In the genomic region with DNA sequence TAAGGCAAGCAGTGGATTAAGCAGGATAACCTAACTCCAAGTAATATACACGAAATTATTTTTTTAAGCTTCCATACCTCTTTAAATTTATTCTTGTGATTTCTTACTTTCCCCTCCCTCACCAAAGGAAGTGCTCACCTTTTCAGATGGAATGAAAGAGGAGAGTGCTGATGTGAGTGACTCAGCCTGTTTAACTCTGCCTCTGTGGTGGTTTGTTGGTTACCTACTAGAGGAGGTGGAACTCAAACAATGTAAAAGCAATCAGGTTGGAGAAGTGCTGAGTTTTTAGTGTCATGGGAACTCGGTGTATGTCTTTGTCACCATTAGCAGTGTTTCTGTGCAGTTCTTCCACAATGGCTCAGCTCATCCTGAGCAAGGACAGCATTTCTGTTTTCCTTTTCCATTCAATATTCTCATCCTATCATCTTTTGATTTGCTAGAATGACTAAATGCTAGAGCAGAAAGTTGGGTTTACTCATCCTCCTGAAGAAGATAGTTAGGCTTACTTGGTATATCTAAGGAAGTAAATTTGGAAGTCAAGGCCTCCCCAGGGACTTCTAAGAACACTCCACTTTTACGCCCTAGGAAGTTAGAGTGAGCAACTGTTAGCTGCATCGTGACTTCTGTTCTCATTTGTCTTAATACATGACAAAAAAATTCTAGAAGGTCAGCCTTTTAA, we compare ENCODE assay signal across 10 cellular contexts. TPM values are rescaled to one million over a fixed set of nuclear protein-coding genes. Genes with fewer than 3 reads are reported as not detected.
A peak's percentile ranks its signal among the peaks of the same experiment; 100 is the strongest.
DNase-seq lines count a peak whose midpoint lies in the region; ATAC-seq and TF ChIP-seq lines count a peak whose summit lies in the region.
"Had no signal": no experiment of that assay in that cellular context is flagged by ENCODE, and none has a peak within 500 bp of the region (broad histone marks: within the 10 kb centered on the region; RNA-seq: fewer than 3 reads in every experiment).

No MANE protein-coding gene starts in this region.

- H2AFZ ChIP-seq in OCI-LY1 (ENCODE audit: low read length) (no peak overlapping the region), osteoblast (ENCODE audit: low read length) (no peak overlapping the region)

- peak overlapping the region; percentile 12; the same call in 1 of the 2 replicates for H3K4me2 ChIP-seq in OCI-LY1 (ENCODE audit: low read length)
- H3K4me2 ChIP-seq in osteoblast (ENCODE audit: insufficient read depth, low read length), result peak overlapping the region; percentile 5
- H3K4me2 ChIP-seq: A549 had no signal

- H3K9ac ChIP-seq in OCI-LY1 (ENCODE audit: low read length), result no peak overlapping the region

- DNase-seq in activated CD4-positive, CD25-positive, alpha-beta regulatory T cell (lab: John Stamatoyannopoulos, UW), result no peak
- peak; percentile 39 for DNase-seq in central memory CD4-positive, alpha-beta T cell
- DNase-seq in osteoblast (ENCODE audit: insufficient read length, low spot score, missing footprints), result peak; percentile 35
- DNase-seq in stimulated activated naive CD4-positive, alpha-beta T cell treated with Interleukin-2 at 50 U/mL for 16 hours (lab: John Stamatoyannopoulos, UW), result no peak
- DNase-seq in RPMI8226, result no peak
- DNase-seq in DMS 273 treated with DMSO at 0.1 percent for 48 hours (lab: John Stamatoyannopoulos, UW), result no peak
- DNase-seq: erythroblast had no signal

- H3K4me1 ChIP-seq in OCI-LY1 (ENCODE audit: insufficient read depth, low read length, severe bottlenecking) (peaks cover 83% of the 10 kb centered on the region), osteoblast (ENCODE audit: insufficient read depth, low read length) (peaks cover 37% of the 10 kb centered on the region)

- H3K9me3 ChIP-seq in OCI-LY1 (ENCODE audit: low read length), result no peaks in the 10 kb centered on the region
- H3K9me3 ChIP-seq in osteoblast (ENCODE audit: low read depth, low read length), result no peaks in the 10 kb centered on the region
- H3K9me3 ChIP-seq: A549 had no signal

- no peaks in the 10 kb centered on the region for H3K36me3 ChIP-seq in OCI-LY1 (ENCODE audit: insufficient read depth, low read length)
- peaks cover 4% of the 10 kb centered on the region for H3K36me3 ChIP-seq in osteoblast (ENCODE audit: insufficient read depth, low read length)

- no peaks in the 10 kb centered on the region for H4K20me1 ChIP-seq in OCI-LY1 (ENCODE audit: insufficient read depth, low read length)
- H4K20me1 ChIP-seq in osteoblast (ENCODE audit: insufficient read depth, low read length), result peaks cover 49% of the 10 kb centered on the region

- ATAC-seq in activated CD4-positive, CD25-positive, alpha-beta regulatory T cell treated with anti-CD3 and anti-CD28 coated beads, Interleukin-2, amount 50 U/mL, for 24 hours, result peak; percentile 52 to 57
- ATAC-seq: A549 had no signal

- no peaks in the 10 kb centered on the region for H3F3A ChIP-seq in OCI-LY1 (ENCODE audit: insufficient read depth, low read length)

- TF ChIP-seq CTCF in OCI-LY1 (IDR thresholded peaks at IDR 0.05; ENCODE audit: low read length) (no peak), osteoblast (IDR thresholded peaks at IDR 0.05; ENCODE audit: extremely low read depth, low read depth, low read length) (no peak)

- H3K79me2 ChIP-seq in OCI-LY1 (ENCODE audit: insufficient read depth, low read length) (peaks cover 97% of the 10 kb centered on the region), osteoblast (ENCODE audit: insufficient read depth, low read length) (peaks cover 98% of the 10 kb centered on the region)

- peak overlapping the region; percentile 17 for H3K27ac ChIP-seq in OCI-LY1 (ENCODE audit: low read depth, low read length, poor library complexity, severe bottlenecking)
- no peak overlapping the region for H3K27ac ChIP-seq in osteoblast (ENCODE audit: low read depth, low read length)
- H3K27ac ChIP-seq: A549 had no signal

- no peak overlapping the region for H3K4me3 ChIP-seq in OCI-LY1 (ENCODE audit: low read depth, low read length, poor library complexity, severe bottlenecking)
- H3K4me3 ChIP-seq in osteoblast (ENCODE audit: insufficient read depth, low read length), result no peak overlapping the region
- H3K4me3 ChIP-seq: A549 had no signal

- H3K27me3 ChIP-seq in OCI-LY1 (ENCODE audit: insufficient read depth, low read length), result no peaks in the 10 kb centered on the region
- H3K27me3 ChIP-seq in osteoblast (ENCODE audit: insufficient read depth, low read length), result no peaks in the 10 kb centered on the region

- H3K9me2 ChIP-seq in OCI-LY1 (ENCODE audit: low read depth, low read length), result no peaks in the 10 kb centered on the region

RNA-seq across cellular contexts. Expression of a gene that starts 6.0 kb away (rescaled TPM):
- 439 and 1,018 TPM in 2 replicates for total RNA-seq in osteoblast

Comparison
In these comparisons a context has a peak if more than half of its experiments do, and no peak if none do; other contexts are left out.
1. DNase-seq: peak in central memory CD4-positive, alpha-beta T cell (single experiment) and osteoblast (single experiment); none in activated CD4-positive, CD25-positive, alpha-beta regulatory T cell (0 of 4), stimulated activated naive CD4-positive, alpha-beta T cell treated with Interleukin-2 at 50 U/mL for 16 hours (single experiment), RPMI8226 (single experiment) and DMS 273 treated with DMSO at 0.1 percent for 48 hours (single experiment).